In genomic region chr10:111081595-111081994, GRCh38 we compare ENCODE assay signal across 32 cellular contexts. TPM values are rescaled to one million over a fixed set of nuclear protein-coding genes. Genes with fewer than 3 reads are reported as not detected.
"Had no signal": no experiment of that assay in that cellular context is flagged by ENCODE, and none has a peak within 500 bp of the region (broad histone marks: within the 10 kb centered on the region; RNA-seq: fewer than 3 reads in every experiment).

No MANE protein-coding gene starts in this region.

- H3K9me3 ChIP-seq: ascending aorta, body of pancreas had no signal

- ATAC-seq: activated CD8-positive, alpha-beta memory T cell treated with anti-CD3 and anti-CD28 coated beads, Interleukin-2, amount 10 ng/mL, durations not matched to agents 7 days and 5 days; activated naive CD4-positive, alpha-beta T cell treated with anti-CD3 and anti-CD28 coated beads, Interleukin-2, amount 50 U/mL, for 72 hours; activated naive CD8-positive, alpha-beta T cell treated with anti-CD3 and anti-CD28 coated beads, Interleukin-2, amount 50 U/mL, for 24 hours; body of pancreas; Panc1; Right ventricle myocardium inferior; T-cell had no signal

- H3K4me3 ChIP-seq: ascending aorta, body of pancreas, SK-N-MC had no signal

- DNase-seq: activated B cell treated with CpG ODN at 0.5 μM for 24 hours; activated CD4-positive, alpha-beta T cell treated with anti-CD3 and anti-CD28 coated beads for 1 hour; activated CD4-positive, alpha-beta T cell treated with anti-CD3 and anti-CD28 coated beads, Interleukin-2, amount 10 ng/mL, durations not matched to agents 24 days and 14 days; activated CD4-positive, alpha-beta T cell treated with anti-CD3 and anti-CD28 coated beads, Interleukin-2, amount 50 U/mL, for 48 hours; activated CD8-positive, alpha-beta memory T cell treated with anti-CD3 and anti-CD28 coated beads, Interleukin-2, amount 10 ng/mL, durations not matched to agents 7 days and 5 days; activated effector memory CD4-positive, alpha-beta T cell treated with anti-CD3 and anti-CD28 coated beads, Interleukin-2, amount 50 U/mL, for 16 hours; activated naive CD4-positive, alpha-beta T cell treated with Interleukin-2 at 50 U/mL for 16 hours; activated naive CD8-positive, alpha-beta T cell treated with anti-CD3 and anti-CD28 coated beads, Interleukin-2, amount 50 U/mL, for 24 hours; activated T-cell treated with anti-CD3 and anti-CD28 coated beads, Interleukin-2, amount 50 U/mL, for 24 hours; amniotic stem cell; KG1; NCI-H1092; NCI-H1417; NCI-H1930; NCI-H345; NCI-H510A; NCI-H526 treated with DMSO at 0.1 percent for 48 hours; NCI-H82; OCI-M1; RPMI8226; T-cell; T-helper 2 cell; T1000 had no signal

- H3K36me3 ChIP-seq: ascending aorta had no signal

- H3K27ac ChIP-seq: ascending aorta, SK-N-MC had no signal

RNA-seq across cellular contexts. Expression of gene ADRA2A, which starts 4.8 kb away (rescaled TPM):
- total RNA-seq: activated B cell treated with CpG ODN at 0.5 μM for 24 hours; activated CD4-positive, alpha-beta T cell treated with anti-CD3 and anti-CD28 coated beads, Interleukin-2, amount 10 ng/mL, durations not matched to agents 24 days and 14 days; activated CD8-positive, alpha-beta memory T cell treated with anti-CD3 and anti-CD28 coated beads, Interleukin-2, amount 10 ng/mL, durations not matched to agents 7 days and 5 days; activated naive CD4-positive, alpha-beta T cell treated with anti-CD3 and anti-CD28 coated beads, Interleukin-2, amount 50 U/mL, for 72 hours; activated T-helper 1 cell treated with anti-CD3 and anti-CD28 coated beads, Interleukin-12 subunit alpha, Interleukin-12 subunit beta, Interleukin-2, Interleukin-4 antibody, amounts not matched to agents 30 ng/mL and 10 ng/mL and 1 ng/mL, durations not matched to agents 14 hours and 24 hours and 36 hours; bronchial epithelial cell; M059J had no signal
